25 cellular contexts compared by ENCODE assay signal in the genomic region with DNA sequence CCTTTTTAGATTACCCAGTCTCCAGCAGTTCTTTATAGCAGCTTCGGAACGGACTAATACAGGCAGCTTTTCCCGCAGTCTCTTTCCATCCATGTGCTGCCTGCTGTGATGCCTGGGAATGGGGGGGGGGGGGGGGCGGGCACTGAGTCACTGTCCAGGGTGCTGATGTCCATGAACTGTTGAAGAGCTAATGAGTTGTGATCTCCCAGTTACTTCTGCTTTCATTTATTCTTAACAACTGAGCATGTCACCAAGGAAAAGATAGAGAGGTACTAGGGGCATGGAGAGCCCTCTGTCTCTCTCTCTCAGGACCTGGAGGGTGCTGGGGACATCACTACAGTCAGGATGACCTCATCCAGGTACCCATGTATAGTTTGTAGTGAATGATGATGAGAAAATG. TPM values are rescaled to one million over a fixed set of nuclear protein-coding genes. Genes with fewer than 3 reads are reported as not detected.
"Had no signal": no experiment of that assay in that cellular context is flagged by ENCODE, and none has a peak within 500 bp of the region (broad histone marks: within the 10 kb centered on the region; RNA-seq: fewer than 3 reads in every experiment).

No MANE protein-coding gene starts in this region.

- H3K9ac ChIP-seq: parathyroid adenoma had no signal

- H3K79me2 ChIP-seq: parathyroid adenoma had no signal

- H3K4me1 ChIP-seq: parathyroid adenoma, right lobe of liver, tibial artery, uterus had no signal

- ATAC-seq: heart right ventricle; left lobe of liver; lower lobe of right lung; right lobe of liver; stimulated activated naive CD8-positive, alpha-beta T cell treated with anti-CD3 and anti-CD28 coated beads, Interleukin-15, amount 100 ng/mL, for 72 hours; WTC11 had no signal

- H3K9me3 ChIP-seq: lower lobe of right lung, right lobe of liver, tibial artery, uterus had no signal

- FAIRE-seq: endometrium, kidney had no signal

- H2AFZ ChIP-seq: parathyroid adenoma had no signal

- H3K36me3 ChIP-seq: heart right ventricle, lower lobe of right lung, right lobe of liver, tibial artery, uterus had no signal

- H3K27ac ChIP-seq: heart right ventricle, lower lobe of right lung, parathyroid adenoma, right lobe of liver, skin epidermis, tibial artery, uterus had no signal

- DNase-seq: activated gamma-delta T cell treated with Interleukin-2 at 50 U/mL for 16 hours; activated T-cell treated with anti-CD3 and anti-CD28 coated beads, Interleukin-2, amount 50 U/mL, for 1 hour; aorta; effector CD4-positive, alpha-beta T cell; heart right ventricle; kidney; lower lobe of right lung; mesendoderm; naive B cell; nucleus accumbens; stimulated activated CD4-positive, alpha-beta T cell treated with anti-CD3 and anti-CD28 coated beads, Interleukin-1b, Interleukin-23, amount 100 ng/mL, for 48 hours; stimulated activated naive CD8-positive, alpha-beta T cell treated with anti-CD3 and anti-CD28 coated beads, Interleukin-15, amount 100 ng/mL, for 72 hours; tibial artery; uterus had no signal

- H3K27me3 ChIP-seq: right lobe of liver, uterus had no signal

- H3K4me3 ChIP-seq: heart right ventricle, lower lobe of right lung, right lobe of liver, skin epidermis, tibial artery, uterus had no signal

RNA-seq across cellular contexts. Expression of gene CEACAM1, which starts 20.3 kb away (rescaled TPM):
- total RNA-seq: chondrocyte had no signal

RNA-seq across cellular contexts. Expression of gene CEACAM8, which starts 46.2 kb away (rescaled TPM):
- total RNA-seq: chondrocyte, epithelial cell of proximal tubule, fibroblast of villous mesenchyme, kidney, mucosa of gallbladder, WTC11 had no signal
- polyA plus RNA-seq: heart right ventricle, neural cell had no signal
